10 cellular contexts compared by ENCODE assay signal in genomic region chr19:3671680-3672574, GRCh38. TPM values are rescaled to one million over a fixed set of nuclear protein-coding genes. Genes with fewer than 3 reads are reported as not detected.
DNase-seq lines count a peak whose midpoint lies in the region; ATAC-seq and TF ChIP-seq lines count a peak whose summit lies in the region.
"Had no signal": no experiment of that assay in that cellular context is flagged by ENCODE, and none has a peak within 500 bp of the region (broad histone marks: within the 10 kb centered on the region; RNA-seq: fewer than 3 reads in every experiment).

No MANE protein-coding gene starts in this region.

- DNase-seq in activated CD4-positive, alpha-beta T cell treated with anti-CD3 and anti-CD28 coated beads, Interleukin-2, amount 50 U/mL, for 48 hours, result peak; percentile 24 to 41
- no peak for DNase-seq in activated CD4-positive, alpha-beta T cell treated with anti-CD3 and anti-CD28 coated beads, Interleukin-2, amount 50 U/mL, for 1 hour
- DNase-seq in astrocyte of the spinal cord (ENCODE audit: low read depth, low spot score) (no peak), transverse colon (no peak), medulla oblongata (ENCODE audit: extremely low spot score) (no peak), NCI-H1436 treated with DMSO at 0.1 percent for 48 hours (lab: John Stamatoyannopoulos, UW) (no peak)
- DNase-seq: central memory CD4-positive, alpha-beta T cell had no signal

- H3K27ac ChIP-seq in muscle layer of duodenum (ENCODE audit: low read length) (peak overlapping the region; percentile 90), transverse colon (peak overlapping the region; percentile 92 to 96 (median 94))

- ATAC-seq in HG03520 (IDR thresholded peaks at IDR 0.05; ENCODE audit: unreplicated experiment), result no peak

- no peak for TF ChIP-seq POLR2A in transverse colon (IDR thresholded peaks at IDR 0.05)

- peak; percentile 36 for TF ChIP-seq CTCF in astrocyte of the spinal cord (IDR thresholded peaks at IDR 0.05; ENCODE audit: low read depth, low read length)
- TF ChIP-seq CTCF in transverse colon (IDR thresholded peaks at IDR 0.05), result no peak

- H3K9me3 ChIP-seq in muscle layer of duodenum (ENCODE audit: control insufficient read depth in 1 of 2, low read length in 2 of 2) (no peaks in the 10 kb centered on the region), transverse colon (no peaks in the 10 kb centered on the region)

- no peak for TF ChIP-seq EP300 in transverse colon (IDR thresholded peaks at IDR 0.05; ENCODE audit: low read depth)

- WGBS in transverse colon (ENCODE audit: low coverage in 1 of 2), 2 donors, result 62% methylated on average over 38 of the region's 40 CpGs; no CpG with 5 or more reads in 1 of the 2 donors

- H3K4me3 ChIP-seq in astrocyte of the spinal cord (ENCODE audit: low read depth, low read length) (no peak overlapping the region), muscle layer of duodenum (ENCODE audit: low read depth in 1 of 2, low read length in 2 of 2) (peak overlapping the region; percentile 16 to 52), transverse colon (peak overlapping the region in 1 of 4 donors; percentile 26)

- H3K27me3 ChIP-seq in muscle layer of duodenum (ENCODE audit: low read depth, low read length), result no peaks in the 10 kb centered on the region
- H3K27me3 ChIP-seq in transverse colon, result no peaks in the 10 kb centered on the region

- H3K36me3 ChIP-seq in muscle layer of duodenum (ENCODE audit: control insufficient read depth in 1 of 2, insufficient read depth in 2 of 2, low read length in 2 of 2) (peaks cover 0 to 8% of the 10 kb centered on the region in 2 donors), transverse colon (no peaks in the 10 kb centered on the region)

- H3K4me1 ChIP-seq in muscle layer of duodenum (ENCODE audit: control insufficient read depth in 1 of 2, insufficient read depth in 2 of 2, low read length in 2 of 2), result peaks cover 0 to 64% of the 10 kb centered on the region in 2 donors
- H3K4me1 ChIP-seq in transverse colon, result peaks cover 28 to 49% (median 38%) of the 10 kb centered on the region in 4 donors

- in situ Hi-C loops in astrocyte of the spinal cord (cut with HindIII; ENCODE audit: low sequenced_read_pairs) (no loop called here), transverse colon (cut with MboI; ENCODE audit: low pct_ligation_motif_present in 1 of 4, low pct_unique_long_range_greater_than_20kb in 1 of 4, low sequenced_read_pairs in 3 of 4) (no loop called here)

- intact Hi-C loops in transverse colon (cut with DNase I; ENCODE audit: low total_unique reads), result no loop called here

RNA-seq across cellular contexts. Expression of gene PIP5K1C, which starts 28.3 kb away (rescaled TPM):
- total RNA-seq in transverse colon, result 10 to 100 TPM; 25.4 to 91.1 (median 36.4) TPM

RNA-seq across cellular contexts. Expression of gene TJP3, which starts 36.3 kb away (rescaled TPM):
- 100 to 1,000 TPM; 234 to 894 (median 282) TPM for total RNA-seq in transverse colon
- total RNA-seq: HT1080 had no signal

RNA-seq across cellular contexts. Expression of gene CACTIN, which starts 45.3 kb away (rescaled TPM):
- 10 to 100 TPM; 21.9 to 88.4 (median 53.0) TPM for total RNA-seq in transverse colon

Comparison
In these comparisons a context has a peak if more than half of its experiments do, and no peak if none do; other contexts are left out.
1. DNase-seq: peak in activated CD4-positive, alpha-beta T cell treated with anti-CD3 and anti-CD28 coated beads, Interleukin-2, amount 50 U/mL, for 48 hours (2 of 2); none in activated CD4-positive, alpha-beta T cell treated with anti-CD3 and anti-CD28 coated beads, Interleukin-2, amount 50 U/mL, for 1 hour (single experiment), astrocyte of the spinal cord (single experiment), transverse colon (single experiment), medulla oblongata (single experiment) and NCI-H1436 treated with DMSO at 0.1 percent for 48 hours (single experiment).